ENCODE assay signal across 8 cellular contexts in the genomic region with DNA sequence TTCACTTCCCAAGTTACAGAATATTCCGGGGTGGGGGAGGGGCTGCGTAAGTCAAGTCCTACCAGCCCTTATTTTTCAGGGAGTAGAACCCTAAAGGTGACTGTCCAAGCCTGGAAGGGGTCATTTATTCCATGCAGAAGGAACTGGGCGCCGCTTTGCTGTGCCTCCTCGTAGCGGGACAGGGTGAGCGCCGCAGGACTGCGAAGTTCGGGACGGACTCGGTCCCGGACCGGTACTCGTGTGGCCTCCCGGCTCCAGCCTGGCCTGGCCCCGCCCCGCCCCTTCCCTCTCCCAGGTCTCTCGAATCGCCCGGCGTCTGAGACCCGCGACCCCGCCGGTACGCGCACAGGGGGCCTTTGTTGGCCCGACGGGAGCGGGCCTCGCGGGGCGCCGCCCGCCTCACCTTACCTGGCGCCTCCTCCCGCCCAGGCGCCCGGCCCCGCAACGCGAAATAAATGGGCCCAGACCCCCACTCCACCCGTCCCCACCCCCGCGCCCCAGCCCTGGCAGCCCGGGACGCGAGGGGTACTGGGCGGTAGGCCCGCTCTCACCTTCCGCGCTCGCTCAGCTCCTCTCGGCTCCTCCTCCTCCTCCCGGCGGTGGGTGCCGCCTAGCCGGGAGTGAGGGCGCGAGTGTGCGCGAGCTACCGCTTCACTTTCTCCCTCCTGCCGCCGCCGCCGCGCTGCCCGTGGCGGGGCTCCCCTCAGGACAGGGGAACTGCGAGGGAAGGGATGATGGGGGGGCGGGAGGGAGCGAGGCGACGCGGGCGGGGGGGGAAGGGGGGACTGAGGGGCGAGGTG.
A peak's percentile ranks its signal among the peaks of the same experiment; 100 is the strongest.
DNase-seq lines count a peak whose midpoint lies in the region; ATAC-seq and TF ChIP-seq lines count a peak whose summit lies in the region.

No MANE protein-coding gene starts in this region.

- ATAC-seq in GM19023 (IDR thresholded peaks at IDR 0.05; ENCODE audit: unreplicated experiment) = peak; percentile 43

- no peak for TF ChIP-seq CTCF in VCaP (conservative IDR thresholded peaks at IDR 0.05)

- H3K27me3 ChIP-seq in layer of hippocampus (ENCODE audit: control insufficient read depth, insufficient read depth, low read length) = no peaks in the 10 kb centered on the region

- peak; percentile 39 for DNase-seq in AG20443 (ENCODE audit: low spot score)
- peak in 39 of 76 experiments; percentile 9 to 57 (median 32) for DNase-seq in HUDEP-2 (lab: John Stamatoyannopoulos, UW; ENCODE audit: unreplicated experiment in 76 of 76)
- DNase-seq in caudate nucleus (lab: John Stamatoyannopoulos, UW) = peak in 37 of 61 donors; percentile 11 to 80 (median 55)
- DNase-seq in stimulated activated CD4-positive, alpha-beta T cell treated with anti-CD3 and anti-CD28 coated beads, Interleukin-1b, Interleukin-23, amount 100 ng/mL, for 48 hours = peak; percentile 42
- DNase-seq in COLO829 (ENCODE audit: low spot score) = no peak

- peak overlapping the region; percentile 89 for H3K27ac ChIP-seq in VCaP
- peak overlapping the region; percentile 64 for H3K27ac ChIP-seq in caudate nucleus (ENCODE audit: low read depth, low read length)
- peak overlapping the region; percentile 38 for H3K27ac ChIP-seq in layer of hippocampus (ENCODE audit: low read depth, low read length)

Comparison
In these comparisons a context has a peak if more than half of its experiments do, and no peak if none do; other contexts are left out.
1. H3K27ac ChIP-seq: peak in every context shown above with its lines; median percentile 89 in VCaP; 64 in caudate nucleus; 38 in layer of hippocampus.